Comparison of ENCODE assay signal across 22 cellular contexts in genomic region chr15:100234158-100235029, GRCh38.
A peak's percentile ranks its signal among the peaks of the same experiment; 100 is the strongest.
DNase-seq lines count a peak whose midpoint lies in the region; ATAC-seq, FAIRE-seq and TF ChIP-seq lines count a peak whose summit lies in the region.
"Had no signal": no experiment of that assay in that cellular context is flagged by ENCODE, and none has a peak within 500 bp of the region (broad histone marks: within the 10 kb centered on the region; RNA-seq: fewer than 3 reads in every experiment).

No MANE protein-coding gene starts in this region.

- peak; percentile 54 for DNase-seq in NCI-H524 treated with DMSO at 0.1 percent for 48 hours (lab: John Stamatoyannopoulos, UW)
- no peak for DNase-seq in bronchial epithelial cell (ENCODE audit: low read depth)
- peak; percentile 73 for DNase-seq in left ventricle myocardium inferior
- DNase-seq in retina: peak; percentile 29
- DNase-seq in mesenteric fat pad (ENCODE audit: low spot score): no peak
- no peak for DNase-seq in cerebellar cortex (ENCODE audit: low spot score)
- DNase-seq in small intestine: no peak
- DNase-seq: activated CD4-positive, alpha-beta T cell treated with anti-CD3 and anti-CD28 coated beads, Interleukin-2, amount 50 U/mL, for 1 hour; activated naive CD4-positive, alpha-beta T cell treated with Interleukin-2 at 50 U/mL for 16 hours; Caco-2; GOT3; islet precursor cell; NCI-H1436; occipital lobe; stimulated activated CD4-positive, alpha-beta T cell treated with anti-CD3 and anti-CD28 coated beads, Interleukin-4, amount 100 ng/mL, for 4 hours had no signal

- TF ChIP-seq CTCF in bronchial epithelial cell (IDR thresholded peaks at IDR 0.05; ENCODE audit: insufficient read depth, low read length, severe bottlenecking) (no peak), left ventricle myocardium inferior (IDR thresholded peaks at IDR 0.05; ENCODE audit: borderline replicate concordance) (no peak)

- H3K9me3 ChIP-seq in left ventricle myocardium inferior (replicated peaks): no peaks in the 10 kb centered on the region
- H3K9me3 ChIP-seq in small intestine (ENCODE audit: control insufficient read depth, low read depth): no peaks in the 10 kb centered on the region
- H3K9me3 ChIP-seq: Caco-2, esophagus muscularis mucosa had no signal

- no peaks in the 10 kb centered on the region for H3K27me3 ChIP-seq in bronchial epithelial cell (ENCODE audit: control insufficient read depth, insufficient read depth, low read length)
- peaks cover 12% of the 10 kb centered on the region for H3K27me3 ChIP-seq in left ventricle myocardium inferior (ENCODE audit: low read depth)
- no peaks in the 10 kb centered on the region for H3K27me3 ChIP-seq in small intestine (ENCODE audit: control insufficient read depth in 2 of 2, insufficient read depth in 2 of 2, low read length in 2 of 2)
- H3K27me3 ChIP-seq: esophagus muscularis mucosa, hepatocyte had no signal

- intact Hi-C loops in left ventricle myocardium inferior (cut with micrococcal nuclease): no loop called here

- peaks cover 12% of the 10 kb centered on the region for H3K4me1 ChIP-seq in left ventricle myocardium inferior
- H3K4me1 ChIP-seq in small intestine (ENCODE audit: control insufficient read depth in 2 of 2, insufficient read depth in 1 of 2, low read depth in 1 of 2, low read length in 1 of 2): no peaks in the 10 kb centered on the region
- H3K4me1 ChIP-seq: Caco-2 had no signal

- H3K4me3 ChIP-seq in bronchial epithelial cell (ENCODE audit: low read depth, low read length) (no peak overlapping the region), left ventricle myocardium inferior (no peak overlapping the region), small intestine (ENCODE audit: low read depth in 1 of 2, low read length in 2 of 2) (no peak overlapping the region)
- H3K4me3 ChIP-seq: esophagus muscularis mucosa, hepatocyte, skin epidermis had no signal

- FAIRE-seq in bronchial epithelial cell (lab: Jason Lieb, UNC): peak; percentile 36
- no peak for FAIRE-seq in small intestine (lab: Jason Lieb, UNC)
- FAIRE-seq: astrocyte, HTR-8/SVneo had no signal

- WGBS in small intestine, 3 donors: 38 to 48% (median 43%) methylated on average over 20 of the region's 20 CpGs

- H3K36me3 ChIP-seq in bronchial epithelial cell (ENCODE audit: control insufficient read depth, insufficient read depth, low read length): no peaks in the 10 kb centered on the region
- H3K36me3 ChIP-seq in left ventricle myocardium inferior: no peaks in the 10 kb centered on the region
- no peaks in the 10 kb centered on the region for H3K36me3 ChIP-seq in small intestine (ENCODE audit: control insufficient read depth in 2 of 2, insufficient read depth in 2 of 2, low read length in 2 of 2)

- peak overlapping the region; percentile 66 for H3K27ac ChIP-seq in left ventricle myocardium inferior (replicated peaks)
- no peak overlapping the region for H3K27ac ChIP-seq in small intestine (ENCODE audit: low read depth in 1 of 2, low read length in 1 of 2)
- H3K27ac ChIP-seq: esophagus muscularis mucosa, hepatocyte had no signal

- no peak for ATAC-seq in HG03521 (IDR thresholded peaks at IDR 0.05; ENCODE audit: unreplicated experiment)
- ATAC-seq: Panc1 had no signal

Comparison
In these comparisons a context has a peak if more than half of its experiments do, and no peak if none do; other contexts are left out.
1. DNase-seq: peak in NCI-H524 treated with DMSO at 0.1 percent for 48 hours (single experiment), left ventricle myocardium inferior (single experiment) and retina (single experiment); none in bronchial epithelial cell (single experiment), mesenteric fat pad (single experiment), cerebellar cortex (single experiment) and small intestine (single experiment).